Comparison of ENCODE assay signal across 16 cellular contexts in the genomic region with DNA sequence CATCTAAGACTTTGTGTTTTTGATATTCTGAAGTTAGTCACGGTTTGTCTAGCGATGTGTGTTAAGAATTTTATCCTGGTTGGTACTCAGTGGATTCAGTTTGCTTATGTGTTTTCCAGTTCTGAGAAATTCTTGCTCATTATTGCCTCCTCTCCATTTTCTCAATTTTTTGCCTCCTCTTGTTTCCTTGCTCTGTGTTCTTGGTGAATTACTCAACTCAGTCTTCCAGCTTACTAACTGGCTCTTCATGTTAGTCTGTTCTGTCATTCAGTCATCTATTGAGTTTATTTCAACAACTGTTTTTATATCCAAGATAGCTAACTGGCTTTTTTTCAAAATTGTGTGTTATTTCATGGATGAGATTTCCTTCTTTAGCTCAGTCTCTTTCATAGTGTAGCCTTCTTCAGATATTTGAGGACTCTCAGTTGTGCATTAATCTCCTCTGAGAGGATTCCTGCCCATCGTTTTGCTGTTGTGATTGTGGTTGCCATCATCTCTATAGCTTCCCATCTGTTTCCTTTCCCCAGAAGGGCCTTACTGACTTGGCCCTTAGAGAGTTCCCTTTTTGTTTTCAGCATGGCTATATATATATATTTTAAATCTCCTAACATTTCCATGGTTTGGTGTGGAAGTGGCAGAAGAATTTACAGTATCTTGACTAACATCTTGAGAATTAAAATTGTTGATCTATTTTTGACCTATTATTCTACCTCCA. TPM values are rescaled to one million over a fixed set of nuclear protein-coding genes. Genes with fewer than 3 reads are reported as not detected.
DNase-seq lines count a peak whose midpoint lies in the region; ATAC-seq, FAIRE-seq and TF ChIP-seq lines count a peak whose summit lies in the region.
"Had no signal": no experiment of that assay in that cellular context is flagged by ENCODE, and none has a peak within 500 bp of the region (broad histone marks: within the 10 kb centered on the region; RNA-seq: fewer than 3 reads in every experiment).

No MANE protein-coding gene starts in this region.

- peaks cover 36% of the 10 kb centered on the region for H3K36me3 Mint-ChIP-seq in T-helper 2 cell treated with Interferon-gamma antibody and Interleukin-4, amounts not matched to agents 5 μg/mL and 100 μg/mL, for 36 hours (ENCODE audit: low read depth)

- H3K4me3 Mint-ChIP-seq in T-helper 2 cell treated with Interferon-gamma antibody and Interleukin-4, amounts not matched to agents 5 μg/mL and 100 μg/mL, for 36 hours: no peak overlapping the region
- H3K4me3 Mint-ChIP-seq: H9; stimulated activated naive CD8-positive, alpha-beta T cell treated with anti-CD3 and anti-CD28 coated beads, Interleukin-15, Interleukin-2, amounts not matched to agents 100 ng/mL and 50 ng/mL, for 24 hours had no signal

- peaks cover 47% of the 10 kb centered on the region for H3K4me1 Mint-ChIP-seq in T-helper 2 cell treated with Interferon-gamma antibody and Interleukin-4, amounts not matched to agents 5 μg/mL and 100 μg/mL, for 36 hours (ENCODE audit: low read depth)

- H3K27ac Mint-ChIP-seq in T-helper 2 cell treated with Interferon-gamma antibody and Interleukin-4, amounts not matched to agents 5 μg/mL and 100 μg/mL, for 36 hours: peak overlapping the region; percentile 28
- H3K27ac Mint-ChIP-seq: H9; stimulated activated naive CD8-positive, alpha-beta T cell treated with anti-CD3 and anti-CD28 coated beads, Interleukin-15, Interleukin-2, amounts not matched to agents 100 ng/mL and 50 ng/mL, for 24 hours had no signal

- H3K4me2 ChIP-seq in SU-DHL-6 (ENCODE audit: low read depth, low read length, poor library complexity, severe bottlenecking) (no peak overlapping the region), keratinocyte (ENCODE audit: control insufficient read depth, extremely low read depth, insufficient read depth, low read depth, low read length) (no peak overlapping the region)
- H3K4me2 ChIP-seq: A549, smooth muscle cell had no signal

- H3K9ac ChIP-seq in SU-DHL-6 (ENCODE audit: low read length): no peak overlapping the region
- no peak overlapping the region for H3K9ac ChIP-seq in keratinocyte (ENCODE audit: control insufficient read depth, extremely low read depth, insufficient read depth, low read length)

- TF ChIP-seq CTCF in SU-DHL-6 (IDR thresholded peaks at IDR 0.05; ENCODE audit: insufficient read depth, low read length, poor library complexity, severe bottlenecking): no peak
- no peak for TF ChIP-seq CTCF in keratinocyte (optimal IDR thresholded peaks at IDR 0.05 in 1 of 3, IDR thresholded peaks at IDR 0.05 in 1 of 3, conservative IDR thresholded peaks at IDR 0.05 in 1 of 3; ENCODE audit: extremely low read depth in 1 of 3, insufficient read depth in 2 of 3, low read length in 3 of 3)

- H3K4me3 ChIP-seq in SU-DHL-6 (ENCODE audit: insufficient read depth, low read length, poor library complexity, severe bottlenecking) (no peak overlapping the region), keratinocyte (ENCODE audit: control insufficient read depth in 2 of 3, extremely low read depth in 1 of 3, insufficient read depth in 2 of 3, low read depth in 1 of 3, low read length in 3 of 3) (no peak overlapping the region)
- H3K4me3 ChIP-seq: A549, smooth muscle cell, vagina had no signal

- peaks cover 31% of the 10 kb centered on the region for H3F3A ChIP-seq in SU-DHL-6 (ENCODE audit: insufficient read depth)

- H3K27me3 ChIP-seq in SU-DHL-6 (ENCODE audit: low read length) (no peaks in the 10 kb centered on the region), keratinocyte (ENCODE audit: control insufficient read depth, extremely low read depth, insufficient read depth, low read length) (no peaks in the 10 kb centered on the region)
- H3K27me3 ChIP-seq: vagina had no signal

- no peaks in the 10 kb centered on the region for H3K27me3 Mint-ChIP-seq in T-helper 2 cell treated with Interferon-gamma antibody and Interleukin-4, amounts not matched to agents 5 μg/mL and 100 μg/mL, for 36 hours (ENCODE audit: low read depth)
- H3K27me3 Mint-ChIP-seq: stimulated activated naive CD8-positive, alpha-beta T cell treated with anti-CD3 and anti-CD28 coated beads, Interleukin-15, Interleukin-2, amounts not matched to agents 100 ng/mL and 50 ng/mL, for 24 hours had no signal

- no peak for ATAC-seq in HG02852 (IDR thresholded peaks at IDR 0.05; ENCODE audit: unreplicated experiment)
- ATAC-seq: A549 had no signal

- no peaks in the 10 kb centered on the region for H3K4me1 ChIP-seq in keratinocyte (ENCODE audit: control insufficient read depth, extremely low read depth, insufficient read depth, low read length)

- no peaks in the 10 kb centered on the region for H3K9me2 ChIP-seq in SU-DHL-6 (replicated peaks; ENCODE audit: insufficient read depth, low read length)

- peak; percentile 21 for FAIRE-seq in GM19239 (lab: Jason Lieb, UNC)
- peak; percentile 34 for FAIRE-seq in keratinocyte (lab: Jason Lieb, UNC)
- FAIRE-seq: A549 had no signal

- H3K36me3 ChIP-seq in SU-DHL-6 (ENCODE audit: low read length) (peaks cover 8% of the 10 kb centered on the region; the same call in 1 of the 2 replicates), keratinocyte (ENCODE audit: control insufficient read depth in 2 of 2, extremely low read depth in 1 of 2, insufficient read depth in 2 of 2, low read length in 2 of 2) (no peaks in the 10 kb centered on the region)
- H3K36me3 ChIP-seq: vagina had no signal

- H4K20me1 ChIP-seq in SU-DHL-6 (ENCODE audit: low read depth, low read length) (no peaks in the 10 kb centered on the region), keratinocyte (ENCODE audit: control insufficient read depth, extremely low read depth, insufficient read depth, low read length) (no peaks in the 10 kb centered on the region)

- dilution Hi-C loops in keratinocyte (cut with MboI; ENCODE audit: extremely low pct_ligation_motif_present, low sequenced_read_pairs): no loop called here

- H3K27ac ChIP-seq in SU-DHL-6 (ENCODE audit: low read depth, low read length): peak overlapping the region; percentile 1; the same call in 1 of the 2 replicates
- H3K27ac ChIP-seq in keratinocyte (ENCODE audit: control insufficient read depth, insufficient read depth, low read length): no peak overlapping the region
- H3K27ac ChIP-seq: A549, vagina had no signal

- no peak for DNase-seq in T-helper 2 cell treated with Interferon-gamma antibody and Interleukin-4, amounts not matched to agents 5 μg/mL and 100 μg/mL, for 36 hours (ENCODE audit: low spot score)
- no peak for DNase-seq in T-helper 2 cell
- DNase-seq in GM19239 (ENCODE audit: insufficient read length, low spot score): no peak
- no peak for DNase-seq in keratinocyte (ENCODE audit: low read depth, low spot score)
- no peak for DNase-seq in foreskin melanocyte
- no peak for DNase-seq in dermis blood vessel endothelial cell
- DNase-seq: amygdala, H9, NCI-H2029 treated with DMSO at 0.1 percent for 48 hours, NCI-H774 had no signal

- no peaks in the 10 kb centered on the region for H3K9me1 ChIP-seq in keratinocyte (ENCODE audit: control insufficient read depth, extremely low read depth, insufficient read depth, low read length)

- H2AFZ ChIP-seq in SU-DHL-6 (ENCODE audit: low read depth, low read length, severe bottlenecking) (no peak overlapping the region), keratinocyte (ENCODE audit: control insufficient read depth, low read length) (no peak overlapping the region)

- peaks cover 81% of the 10 kb centered on the region for H3K79me2 ChIP-seq in SU-DHL-6 (ENCODE audit: insufficient read depth, low read length)
- peaks cover 5% of the 10 kb centered on the region for H3K79me2 ChIP-seq in keratinocyte (ENCODE audit: control insufficient read depth, insufficient read depth, low read length)

- H3K9me3 ChIP-seq in SU-DHL-6 (ENCODE audit: insufficient read depth, low read length) (no peaks in the 10 kb centered on the region), keratinocyte (ENCODE audit: control insufficient read depth, low read depth, low read length) (no peaks in the 10 kb centered on the region)
- H3K9me3 ChIP-seq: A549, vagina had no signal

- no peaks in the 10 kb centered on the region for H3K9me3 Mint-ChIP-seq in T-helper 2 cell treated with Interferon-gamma antibody and Interleukin-4, amounts not matched to agents 5 μg/mL and 100 μg/mL, for 36 hours
- H3K9me3 Mint-ChIP-seq: H9; stimulated activated naive CD8-positive, alpha-beta T cell treated with anti-CD3 and anti-CD28 coated beads, Interleukin-15, Interleukin-2, amounts not matched to agents 100 ng/mL and 50 ng/mL, for 24 hours had no signal

RNA-seq across cellular contexts. Expression of gene SETDB2, which starts 6.2 kb away (rescaled TPM):
- 2.5 to 5.6 TPM (median 3.4 TPM) in 3 replicates for polyA plus RNA-seq in keratinocyte
- polyA plus RNA-seq in keratinocyte (2011; ENCODE audit: low read depth): 2.2 TPM
- polyA plus RNA-seq in keratinocyte (2011; cell fraction: cytosol; rRNA removed): 2.3 and 4.7 TPM in 2 replicates
- 4.7 and 6.7 TPM in 2 replicates for polyA plus RNA-seq in keratinocyte (2011; cell fraction: nucleus; rRNA removed)
- 2.3 and 3.6 TPM in 2 replicates for polyA plus RNA-seq in keratinocyte (2012; ENCODE audit: low replicate concordance)
- 0.66 to 4.9 TPM (median 1.3 TPM) in 3 replicates for polyA minus RNA-seq in keratinocyte
- polyA minus RNA-seq in keratinocyte (2011; cell fraction: cytosol; rRNA and poly(A)+ RNA removed): 0.96 TPM
- polyA minus RNA-seq in keratinocyte (2011; cell fraction: nucleus; rRNA and poly(A)+ RNA removed): 2.2 and 5.4 TPM in 2 replicates
- 9.9 and 10.7 TPM in 2 replicates for total RNA-seq in dermis blood vessel endothelial cell

RNA-seq across cellular contexts. Expression of gene CAB39L, which starts 6.4 kb away (rescaled TPM):
- 8.0 to 10.1 TPM (median 8.6 TPM) in 3 replicates for polyA plus RNA-seq in keratinocyte
- 7.1 TPM for polyA plus RNA-seq in keratinocyte (2011; ENCODE audit: low read depth)
- polyA plus RNA-seq in keratinocyte (2011; cell fraction: cytosol; rRNA removed): 8.6 and 14.4 TPM in 2 replicates
- 5.9 and 6.8 TPM in 2 replicates for polyA plus RNA-seq in keratinocyte (2011; cell fraction: nucleus; rRNA removed)
- polyA plus RNA-seq in keratinocyte (2012; ENCODE audit: low replicate concordance): 6.7 and 6.9 TPM in 2 replicates
- 6.0 to 10.8 TPM (median 8.1 TPM) in 3 replicates for polyA minus RNA-seq in keratinocyte
- 8.1 TPM for polyA minus RNA-seq in keratinocyte (2011; cell fraction: cytosol; rRNA and poly(A)+ RNA removed)
- 3.9 and 6.7 TPM in 2 replicates for polyA minus RNA-seq in keratinocyte (2011; cell fraction: nucleus; rRNA and poly(A)+ RNA removed)
- total RNA-seq in dermis blood vessel endothelial cell: 8.3 and 8.7 TPM in 2 replicates

RNA-seq across cellular contexts. Expression of gene PHF11, which starts 45.5 kb away (rescaled TPM):
- polyA plus RNA-seq in keratinocyte: 18.0 to 32.9 TPM (median 20.0 TPM) in 3 replicates
- 39.1 TPM for polyA plus RNA-seq in keratinocyte (2011; ENCODE audit: low read depth)
- 14.8 and 32.7 TPM in 2 replicates for polyA plus RNA-seq in keratinocyte (2011; cell fraction: cytosol; rRNA removed)
- 33.2 and 39.0 TPM in 2 replicates for polyA plus RNA-seq in keratinocyte (2011; cell fraction: nucleus; rRNA removed)
- polyA plus RNA-seq in keratinocyte (2012; ENCODE audit: low replicate concordance): 17.5 and 25.6 TPM in 2 replicates
- polyA minus RNA-seq in keratinocyte: 7.8 to 18.1 TPM (median 12.6 TPM) in 3 replicates
- polyA minus RNA-seq in keratinocyte (2011; cell fraction: cytosol; rRNA and poly(A)+ RNA removed): 7.9 TPM
- 5.7 and 8.0 TPM in 2 replicates for polyA minus RNA-seq in keratinocyte (2011; cell fraction: nucleus; rRNA and poly(A)+ RNA removed)
- total RNA-seq in dermis blood vessel endothelial cell: 11.1 and 13.7 TPM in 2 replicates
